In genomic region chr1:205493241-205494085, GRCh38 we compare ENCODE assay signal across 8 cellular contexts. TPM values are rescaled to one million over a fixed set of nuclear protein-coding genes. Genes with fewer than 3 reads are reported as not detected.
DNase-seq lines count a peak whose midpoint lies in the region; ATAC-seq and TF ChIP-seq lines count a peak whose summit lies in the region.

No MANE protein-coding gene starts in this region.

- no peak overlapping the region for H3K9ac ChIP-seq in SK-N-SH

- H3K36me3 ChIP-seq in SK-N-SH (replicated peaks in 1 of 2; ENCODE audit: control insufficient read depth in 1 of 2, insufficient read depth in 2 of 2, low read length in 1 of 2) = no peaks in the 10 kb centered on the region

- H3K27me3 ChIP-seq in SK-N-SH (ENCODE audit: insufficient read depth) = peaks cover 5% of the 10 kb centered on the region; the same call in 1 of the 2 replicates

- H3K36me3 Mint-ChIP-seq in stimulated activated naive B cell treated with anti-CD40 and anti-IgM and Interleukin-4, amounts not matched to agents 10 μg/mL and 1 μg/mL and 100 μg/mL, for 72 hours = no peaks in the 10 kb centered on the region

- no peak overlapping the region for H3K4me3 ChIP-seq in SK-N-SH (ENCODE audit: low read depth in 2 of 2, low read length in 1 of 2)

- H3K9me2 ChIP-seq in SK-N-SH = no peaks in the 10 kb centered on the region

- no peaks in the 10 kb centered on the region for H4K20me1 ChIP-seq in SK-N-SH (ENCODE audit: insufficient read depth)

- no peak overlapping the region for H2AFZ ChIP-seq in SK-N-SH (ENCODE audit: low read depth)

- H3K27ac ChIP-seq in SK-N-SH (ENCODE audit: low read depth in 2 of 2, low read length in 1 of 2) = 0 out of 4 replicates have a peak overlapping the region, but pooled peaks of 1 of the 2 experiments have one; percentile 3

- peak; percentile 56 to 70 for ATAC-seq in stimulated activated naive B cell treated with anti-CD40 and anti-IgM and Interleukin-4, amounts not matched to agents 10 μg/mL and 1 μg/mL and 100 μg/mL, for 72 hours (replicated peaks)
- ATAC-seq in GM18868 (IDR thresholded peaks at IDR 0.05; ENCODE audit: unreplicated experiment) (no peak), GM18867 (IDR thresholded peaks at IDR 0.05; ENCODE audit: unreplicated experiment) (no peak)

- 30% methylated on average over 8 of the region's 11 CpGs for WGBS in SK-N-SH (ENCODE audit: low lambda C conversion rate)

- peak in 1 of 2 experiments; percentile 37; a peak in 1 of 4 replicates for TF ChIP-seq EP300 in SK-N-SH (IDR thresholded peaks at IDR 0.05; ENCODE audit: borderline replicate concordance in 1 of 2, low read depth in 1 of 2, low read length in 1 of 2)

- no peaks in the 10 kb centered on the region for H3K9me3 Mint-ChIP-seq in stimulated activated naive B cell treated with anti-CD40 and anti-IgM and Interleukin-4, amounts not matched to agents 10 μg/mL and 1 μg/mL and 100 μg/mL, for 72 hours

- H3K4me1 Mint-ChIP-seq in stimulated activated naive B cell treated with anti-CD40 and anti-IgM and Interleukin-4, amounts not matched to agents 10 μg/mL and 1 μg/mL and 100 μg/mL, for 72 hours = peaks cover 2 to 6% of the 10 kb centered on the region in 2 donors

- H3K79me2 ChIP-seq in SK-N-SH (ENCODE audit: insufficient read depth) = no peaks in the 10 kb centered on the region

- H3K27me3 Mint-ChIP-seq in stimulated activated naive B cell treated with anti-CD40 and anti-IgM and Interleukin-4, amounts not matched to agents 10 μg/mL and 1 μg/mL and 100 μg/mL, for 72 hours = peaks cover 44 to 59% of the 10 kb centered on the region in 2 donors

- H3K4me2 ChIP-seq in SK-N-SH = peak overlapping the region; percentile 71

- CTCF ChIA-PET in SK-N-SH (lab: Yijun Ruan, JAX) (interaction anchor here (1.0 to 45.6 kb wide), 10 partner anchors 7 to 217 kb away, joined by 3 to 1333 read pairs (median 10); no protein-coding TSS in a partner anchor), GM10248 (lab: Yijun Ruan, JAX) (interaction anchor here (1.4 to 12.8 kb wide), 4 partner anchors 7 to 165 kb away, joined by 5 to 194 read pairs (median 64); partner anchors contain the start of gene ELK4)

- H3F3A ChIP-seq in SK-N-SH (replicated peaks; ENCODE audit: insufficient read depth) = no peaks in the 10 kb centered on the region

- peaks cover 20 to 21% of the 10 kb centered on the region in 2 experiments; a peak in 3 of 4 replicates for H3K4me1 ChIP-seq in SK-N-SH (ENCODE audit: control insufficient read depth in 1 of 2, insufficient read depth in 2 of 2, low read depth in 1 of 2, low read length in 1 of 2)

- POLR2A ChIA-PET in SK-N-SH (lab: Yijun Ruan, JAX) (no interaction called here), GM10248 (lab: Yijun Ruan, JAX) (no interaction called here)

- no peak overlapping the region for H3K4me3 Mint-ChIP-seq in stimulated activated naive B cell treated with anti-CD40 and anti-IgM and Interleukin-4, amounts not matched to agents 10 μg/mL and 1 μg/mL and 100 μg/mL, for 72 hours

- H3K9me3 ChIP-seq in SK-N-SH = no peaks in the 10 kb centered on the region

- DNase-seq in NCI-H2171 treated with DMSO at 0.1 percent for 48 hours (lab: John Stamatoyannopoulos, UW) = peak; percentile 32
- DNase-seq in NCI-H2171 (lab: John Stamatoyannopoulos, UW) = no peak
- peak; percentile 57 for DNase-seq in SK-N-SH
- DNase-seq in glomerular visceral epithelial cell (ENCODE audit: extremely low spot score) = peak; percentile 91
- DNase-seq in stimulated activated naive B cell treated with anti-CD40 and anti-IgM and Interleukin-4, amounts not matched to agents 10 μg/mL and 1 μg/mL and 100 μg/mL, for 72 hours = no peak
- DNase-seq in GM10248 (ENCODE audit: extremely low spot score) = no peak

- TF ChIP-seq CTCF in SK-N-SH (IDR thresholded peaks at IDR 0.05) = no peak
- TF ChIP-seq CTCF in GM10248 (IDR thresholded peaks at IDR 0.05; ENCODE audit: control extremely low read depth, extremely low read depth, low read depth, missing control alignments) = no peak

- H3K27ac Mint-ChIP-seq in stimulated activated naive B cell treated with anti-CD40 and anti-IgM and Interleukin-4, amounts not matched to agents 10 μg/mL and 1 μg/mL and 100 μg/mL, for 72 hours = no peak overlapping the region

- TF ChIP-seq RAD21 in SK-N-SH (IDR thresholded peaks at IDR 0.05; ENCODE audit: low read length) = no peak

TF ChIP-seq in SK-N-SH, 30 proteins besides CTCF, POLR2A, EP300 and RAD21:
- peak; percentile 77 for TF ChIP-seq TCF12 (IDR thresholded peaks at IDR 0.05)
- no peak for TF ChIP-seq MEF2A (IDR thresholded peaks at IDR 0.05; ENCODE audit: borderline replicate concordance, low read depth)
- 0 out of 2 replicates have a peak, but pooled peaks have one; percentile 23 for TF ChIP-seq TEAD4 (IDR thresholded peaks at IDR 0.05; ENCODE audit: borderline replicate concordance, insufficient read depth)
- peak; percentile 97 for TF ChIP-seq NFIC (IDR thresholded peaks at IDR 0.05; ENCODE audit: borderline replicate concordance)
- TF ChIP-seq FOXJ3 (CRISPR knock-in tag; IDR thresholded peaks at IDR 0.05) = no peak
- 0 out of 2 replicates have a peak, but pooled peaks have one; percentile 30 for TF ChIP-seq MAX (IDR thresholded peaks at IDR 0.05; ENCODE audit: low read depth)
- TF ChIP-seq USF1 (IDR thresholded peaks at IDR 0.05; ENCODE audit: borderline replicate concordance, low read depth) = no peak
- TF ChIP-seq PBX3 (IDR thresholded peaks at IDR 0.05) = peak; percentile 52
- TF ChIP-seq SIN3A (IDR thresholded peaks at IDR 0.05; ENCODE audit: borderline replicate concordance, low read depth, low read length) = no peak
- peak; percentile 54; the same call in 1 of the 2 replicates for TF ChIP-seq RXRA (IDR thresholded peaks at IDR 0.05; ENCODE audit: borderline replicate concordance, low read depth)
- no peak for TF ChIP-seq GATA2 (CRISPR knock-in tag; IDR thresholded peaks at IDR 0.05)
- TF ChIP-seq JUND (IDR thresholded peaks at IDR 0.05) = peak; percentile 79
- TF ChIP-seq EZH2phosphoT487 (IDR thresholded peaks at IDR 0.05; ENCODE audit: borderline replicate concordance, low read depth) = no peak
- no peak for TF ChIP-seq YY1 (IDR thresholded peaks at IDR 0.05; ENCODE audit: low read depth)
- no peak for TF ChIP-seq USF2 (IDR thresholded peaks at IDR 0.05; ENCODE audit: borderline replicate concordance, low read depth, low read length)
- no peak for TF ChIP-seq RCOR1 (IDR thresholded peaks at IDR 0.05; ENCODE audit: low read length)
- TF ChIP-seq FOSL2 (IDR thresholded peaks at IDR 0.05; ENCODE audit: borderline replicate concordance, low read depth) = peak; percentile 82
- no peak for TF ChIP-seq SMC3 (IDR thresholded peaks at IDR 0.05; ENCODE audit: low read depth, low read length)

RNA-seq across cellular contexts. Expression of gene CDK18, which starts 11.0 kb away (rescaled TPM):
- 2.5 and 3.1 TPM in 2 replicates for polyA plus RNA-seq in SK-N-SH (2012; rRNA removed)
- polyA plus RNA-seq in SK-N-SH (2012; cell fraction: cytosol; rRNA removed) = 0.80 and 1.3 TPM in 2 replicates
- 10.6 and 12.1 TPM in 2 replicates for polyA plus RNA-seq in SK-N-SH (2012; cell fraction: nucleus; rRNA removed)

RNA-seq across cellular contexts. Expression of gene BLACAT1, which starts 37.6 kb away (rescaled TPM):
- polyA plus RNA-seq in SK-N-SH (2012; rRNA removed) = not detected in 2 replicates
- polyA plus RNA-seq in SK-N-SH (2012; cell fraction: cytosol; rRNA removed) = not detected in 2 replicates
- 0.04 TPM in 1 of 2 replicates, not detected in the other for polyA plus RNA-seq in SK-N-SH (2012; cell fraction: nucleus; rRNA removed)

Comparison
In these comparisons a context has a peak if more than half of its experiments do, and no peak if none do; other contexts are left out.
1. DNase-seq: peak in NCI-H2171 treated with DMSO at 0.1 percent for 48 hours (single experiment), SK-N-SH (single experiment) and glomerular visceral epithelial cell (single experiment); none in NCI-H2171 (single experiment), stimulated activated naive B cell treated with anti-CD40 and anti-IgM and Interleukin-4, amounts not matched to agents 10 μg/mL and 1 μg/mL and 100 μg/mL, for 72 hours (single experiment) and GM10248 (single experiment).
2. ATAC-seq: peak in stimulated activated naive B cell treated with anti-CD40 and anti-IgM and Interleukin-4, amounts not matched to agents 10 μg/mL and 1 μg/mL and 100 μg/mL, for 72 hours (2 of 2); none in GM18868 (single experiment) and GM18867 (single experiment).